14 cellular contexts compared by ENCODE assay signal in genomic region chr17:19302791-19303233, GRCh38. TPM values are rescaled to one million over a fixed set of nuclear protein-coding genes. Genes with fewer than 3 reads are reported as not detected.
A peak's percentile ranks its signal among the peaks of the same experiment; 100 is the strongest.
DNase-seq lines count a peak whose midpoint lies in the region; ATAC-seq and TF ChIP-seq lines count a peak whose summit lies in the region.
"Had no signal": no experiment of that assay in that cellular context is flagged by ENCODE, and none has a peak within 500 bp of the region (broad histone marks: within the 10 kb centered on the region; RNA-seq: fewer than 3 reads in every experiment).

No MANE protein-coding gene starts in this region.

- peaks cover 64% of the 10 kb centered on the region for H3K4me1 ChIP-seq in OCI-LY7 (ENCODE audit: insufficient read depth, low read length, poor library complexity, severe bottlenecking)
- peaks cover 94% of the 10 kb centered on the region for H3K4me1 ChIP-seq in left ventricle myocardium inferior
- peaks cover 37% of the 10 kb centered on the region for H3K4me1 ChIP-seq in psoas muscle
- no peaks in the 10 kb centered on the region for H3K4me1 ChIP-seq in foreskin keratinocyte

- WGBS in psoas muscle, 3 donors, result 41 to 51% (median 48%) methylated on average over 8 of the region's 8 CpGs

- ATAC-seq in psoas muscle (peak; percentile 9 to 51 (median 24)), foreskin keratinocyte (no peak)
- ATAC-seq: PC-3 had no signal

- peak overlapping the region; percentile 41 for H3K4me3 ChIP-seq in OCI-LY7 (ENCODE audit: low read depth, low read length, poor library complexity, severe bottlenecking)
- no peak overlapping the region for H3K4me3 ChIP-seq in left ventricle myocardium inferior
- H3K4me3 ChIP-seq in psoas muscle, result no peak overlapping the region

- BruUV-seq in OCI-LY7 (replicated peaks; lab: Mats Ljungman, UMichigan), result no TSS peak

- DNase-seq in GF-D8 (lab: John Stamatoyannopoulos, UW) (peak; percentile 0), OCI-LY7 (ENCODE audit: low spot score) (peak; percentile 70), left ventricle myocardium inferior (no peak), psoas muscle (peak in 1 of 2 donors; percentile 17), foreskin keratinocyte (no peak), NCI-H82 treated with DMSO at 0.1 percent for 48 hours (lab: John Stamatoyannopoulos, UW; ENCODE audit: unreplicated experiment) (no peak), amygdala (lab: John Stamatoyannopoulos, UW) (no peak)
- DNase-seq in activated effector memory CD4-positive, alpha-beta T cell treated with Interleukin-2 at 50 U/mL for 16 hours, result no peak
- DNase-seq: activated CD4-positive, alpha-beta memory T cell treated with anti-CD3 and anti-CD28 coated beads, Interleukin-2, amount 10 ng/mL, durations not matched to agents 7 days and 5 days; activated naive CD4-positive, alpha-beta T cell treated with Interleukin-2 at 50 U/mL for 16 hours; cerebellar nuclear complex; DND-41; HFFc6; PC-3 had no signal

- no peak overlapping the region for H2AFZ ChIP-seq in OCI-LY7 (ENCODE audit: low read length)

- intact Hi-C loops in OCI-LY7 (cut with micrococcal nuclease; ENCODE audit: unreplicated experiment) (no loop called here), left ventricle myocardium inferior (cut with micrococcal nuclease) (no loop called here), psoas muscle (cut with DNase I) (no loop called here)

- CTCF ChIA-PET in OCI-LY7 (lab: Charles Lee; ENCODE audit: unreplicated experiment), result no interaction called here

- peaks cover 20% of the 10 kb centered on the region for H4K20me1 ChIP-seq in OCI-LY7 (ENCODE audit: insufficient read depth, low read length)

- H3K27ac ChIP-seq in OCI-LY7 (ENCODE audit: low read depth, low read length, poor library complexity, severe bottlenecking) (peak overlapping the region; percentile 28), left ventricle myocardium inferior (replicated peaks) (peak overlapping the region; percentile 70), psoas muscle (peak overlapping the region; percentile 40), foreskin keratinocyte (no peak overlapping the region)

- H3K27me3 ChIP-seq in left ventricle myocardium inferior (ENCODE audit: low read depth) (no peaks in the 10 kb centered on the region), psoas muscle (ENCODE audit: insufficient read depth in 3 of 3, low read length in 2 of 3) (no peaks in the 10 kb centered on the region), foreskin keratinocyte (no peaks in the 10 kb centered on the region)

- H3K36me3 ChIP-seq in OCI-LY7 (ENCODE audit: insufficient read depth, low read length), result no peaks in the 10 kb centered on the region
- H3K36me3 ChIP-seq in left ventricle myocardium inferior, result no peaks in the 10 kb centered on the region
- no peaks in the 10 kb centered on the region for H3K36me3 ChIP-seq in psoas muscle (ENCODE audit: insufficient read depth in 1 of 2, low read depth in 1 of 2)

- H3K4me2 ChIP-seq in OCI-LY7 (ENCODE audit: low read length), result peak overlapping the region; percentile 82

- H3K79me2 ChIP-seq in OCI-LY7 (ENCODE audit: insufficient read depth, low read depth, low read length), result no peaks in the 10 kb centered on the region

- no peaks in the 10 kb centered on the region for H3K9me3 ChIP-seq in OCI-LY7 (ENCODE audit: low read length)
- no peaks in the 10 kb centered on the region for H3K9me3 ChIP-seq in left ventricle myocardium inferior (replicated peaks)
- H3K9me3 ChIP-seq in psoas muscle, result no peaks in the 10 kb centered on the region

- TF ChIP-seq CTCF in OCI-LY7 (conservative IDR thresholded peaks at IDR 0.05; ENCODE audit: low read length) (no peak), left ventricle myocardium inferior (IDR thresholded peaks at IDR 0.05; ENCODE audit: borderline replicate concordance) (no peak), psoas muscle (IDR thresholded peaks at IDR 0.05) (no peak), foreskin keratinocyte (conservative IDR thresholded peaks at IDR 0.05) (no peak)

- no peaks in the 10 kb centered on the region for H3K9me2 ChIP-seq in OCI-LY7 (ENCODE audit: insufficient read depth, low read length)

- POLR2A ChIA-PET in OCI-LY7 (lab: Charles Lee), result no interaction called here

RNA-seq across cellular contexts. Expression of gene B9D1, which starts 59.7 kb away (rescaled TPM):
- 35.8 and 38.1 TPM in 2 replicates for total RNA-seq in OCI-LY7 (2014; rRNA removed; shearing (Covaris generic))
- total RNA-seq in OCI-LY7 (2022) (21.1 and 24.1 TPM in 2 replicates), left ventricle myocardium inferior (8.8 TPM), psoas muscle (1 to 10 TPM; 4.7 to 8.7 (median 6.4) TPM), foreskin keratinocyte (32.6 and 34.7 TPM in 2 replicates)
- polyA plus RNA-seq in psoas muscle (1 to 10 TPM; 7.0 to 9.2 (median 7.3) TPM), foreskin keratinocyte (46.6 and 52.2 TPM in 2 replicates)

Comparison
In these comparisons a context has a peak if more than half of its experiments do, and no peak if none do; other contexts are left out.
1. DNase-seq: peak in GF-D8 (single experiment) and OCI-LY7 (single experiment); none in left ventricle myocardium inferior (single experiment), foreskin keratinocyte (0 of 2), activated effector memory CD4-positive, alpha-beta T cell treated with Interleukin-2 at 50 U/mL for 16 hours (single experiment), NCI-H82 treated with DMSO at 0.1 percent for 48 hours (single experiment) and amygdala (0 of 56).